Comparison of ENCODE assay signal across 8 cellular contexts in genomic region chr6:17101422-17102257, GRCh38. TPM values are rescaled to one million over a fixed set of nuclear protein-coding genes. Genes with fewer than 3 reads are reported as not detected.
DNase-seq lines count a peak whose midpoint lies in the region; ATAC-seq and TF ChIP-seq lines count a peak whose summit lies in the region.

TSS of gene STMND1 (plus strand) at chr6:17102050. CDS start at chr6:17102258, 208 bp downstream.

- H3K4me3 ChIP-seq in LNCaP clone FGC (ENCODE audit: low read depth, low read length) (peak within 1 kb of the TSS; percentile 47), right atrium auricular region (peak within 1 kb of the TSS; percentile 44 to 46), sigmoid colon (peak within 1 kb of the TSS; percentile 13 to 50 (median 44))

- no peaks in the 10 kb centered on the region for H3K9me3 ChIP-seq in right atrium auricular region
- no peaks in the 10 kb centered on the region for H3K9me3 ChIP-seq in sigmoid colon

- TF ChIP-seq CTCF in LNCaP clone FGC (IDR thresholded peaks at IDR 0.05; ENCODE audit: control insufficient read depth, extremely low read depth, insufficient read depth): no peak
- no peak for TF ChIP-seq CTCF in right atrium auricular region (IDR thresholded peaks at IDR 0.05)
- no peak for TF ChIP-seq CTCF in sigmoid colon (IDR thresholded peaks at IDR 0.05)

- ATAC-seq in GM18519 (IDR thresholded peaks at IDR 0.05; ENCODE audit: low FRiP score, unreplicated experiment): no peak
- no peak for ATAC-seq in GM21528 (IDR thresholded peaks at IDR 0.05; ENCODE audit: low FRiP score, unreplicated experiment)

- TF ChIP-seq EP300 in sigmoid colon (IDR thresholded peaks at IDR 0.05): no peak

- intact Hi-C loops in activated T-helper 1 cell treated with anti-CD3 and anti-CD28 coated beads, Interleukin-12 subunit alpha, Interleukin-12 subunit beta, Interleukin-2, Interleukin-4 antibody, amounts not matched to agents 30 ng/mL and 10 ng/mL and 1 ng/mL, durations not matched to agents 14 hours and 24 hours and 36 hours (cut with micrococcal nuclease): no loop called here
- intact Hi-C loops in sigmoid colon (cut with DNase I): no loop called here
- intact Hi-C loops in posterior vena cava (cut with DNase I): no loop called here

- peaks cover 0 to 18% of the 10 kb centered on the region in 2 donors for H3K4me1 ChIP-seq in right atrium auricular region
- peaks cover 0 to 16% (median 13%) of the 10 kb centered on the region in 4 donors for H3K4me1 ChIP-seq in sigmoid colon

- H3K9me3 Mint-ChIP-seq in activated T-helper 1 cell treated with anti-CD3 and anti-CD28 coated beads, Interleukin-12 subunit alpha, Interleukin-12 subunit beta, Interleukin-2, Interleukin-4 antibody, amounts not matched to agents 30 ng/mL and 10 ng/mL and 1 ng/mL, durations not matched to agents 14 hours and 24 hours and 36 hours: no peaks in the 10 kb centered on the region

- peak within 1 kb of the TSS; percentile 22 for H3K4me3 Mint-ChIP-seq in activated T-helper 1 cell treated with anti-CD3 and anti-CD28 coated beads, Interleukin-12 subunit alpha, Interleukin-12 subunit beta, Interleukin-2, Interleukin-4 antibody, amounts not matched to agents 30 ng/mL and 10 ng/mL and 1 ng/mL, durations not matched to agents 14 hours and 24 hours and 36 hours

- no peak within 1 kb of the TSS for H3K27ac ChIP-seq in right atrium auricular region
- H3K27ac ChIP-seq in sigmoid colon: peak within 1 kb of the TSS in 2 of 4 donors; percentile 25 to 39

- 2 to 3% methylated on average over 57 of the region's 57 CpGs for WGBS in sigmoid colon, 2 donors

- H3K27ac Mint-ChIP-seq in activated T-helper 1 cell treated with anti-CD3 and anti-CD28 coated beads, Interleukin-12 subunit alpha, Interleukin-12 subunit beta, Interleukin-2, Interleukin-4 antibody, amounts not matched to agents 30 ng/mL and 10 ng/mL and 1 ng/mL, durations not matched to agents 14 hours and 24 hours and 36 hours: no peak within 1 kb of the TSS

- H3K36me3 Mint-ChIP-seq in activated T-helper 1 cell treated with anti-CD3 and anti-CD28 coated beads, Interleukin-12 subunit alpha, Interleukin-12 subunit beta, Interleukin-2, Interleukin-4 antibody, amounts not matched to agents 30 ng/mL and 10 ng/mL and 1 ng/mL, durations not matched to agents 14 hours and 24 hours and 36 hours (ENCODE audit: low read depth): no peaks in the 10 kb centered on the region

- peak; percentile 56 for DNase-seq in D341Med (ENCODE audit: low spot score)
- DNase-seq in LNCaP clone FGC (ENCODE audit: low read depth): no peak
- no peak for DNase-seq in activated T-helper 1 cell treated with anti-CD3 and anti-CD28 coated beads, Interleukin-12 subunit alpha, Interleukin-12 subunit beta, Interleukin-2, Interleukin-4 antibody, amounts not matched to agents 30 ng/mL and 10 ng/mL and 1 ng/mL, durations not matched to agents 14 hours and 24 hours and 36 hours (ENCODE audit: low spot score)
- no peak for DNase-seq in right atrium auricular region (ENCODE audit: low spot score)
- DNase-seq in sigmoid colon: peak; percentile 74
- DNase-seq in posterior vena cava (ENCODE audit: low spot score): no peak

- H3K27me3 ChIP-seq in right atrium auricular region (no peaks in the 10 kb centered on the region), sigmoid colon (peaks cover 0 to 3% (median 0%) of the 10 kb centered on the region in 3 donors)

- H3K4me1 Mint-ChIP-seq in activated T-helper 1 cell treated with anti-CD3 and anti-CD28 coated beads, Interleukin-12 subunit alpha, Interleukin-12 subunit beta, Interleukin-2, Interleukin-4 antibody, amounts not matched to agents 30 ng/mL and 10 ng/mL and 1 ng/mL, durations not matched to agents 14 hours and 24 hours and 36 hours (ENCODE audit: low read depth): no peaks in the 10 kb centered on the region

- H3K27me3 Mint-ChIP-seq in activated T-helper 1 cell treated with anti-CD3 and anti-CD28 coated beads, Interleukin-12 subunit alpha, Interleukin-12 subunit beta, Interleukin-2, Interleukin-4 antibody, amounts not matched to agents 30 ng/mL and 10 ng/mL and 1 ng/mL, durations not matched to agents 14 hours and 24 hours and 36 hours (ENCODE audit: insufficient read depth): peaks cover 40% of the 10 kb centered on the region

- TF ChIP-seq POLR2A in sigmoid colon (IDR thresholded peaks at IDR 0.05): no peak

- H3K36me3 ChIP-seq in right atrium auricular region (no peaks in the 10 kb centered on the region), sigmoid colon (no peaks in the 10 kb centered on the region)

RNA-seq across cellular contexts. Expression of gene STMND1, which starts in this region (rescaled TPM):
- total RNA-seq in activated T-helper 1 cell treated with anti-CD3 and anti-CD28 coated beads, Interleukin-12 subunit alpha, Interleukin-12 subunit beta, Interleukin-2, Interleukin-4 antibody, amounts not matched to agents 30 ng/mL and 10 ng/mL and 1 ng/mL, durations not matched to agents 14 hours and 24 hours and 36 hours: not detected in 2 replicates
- total RNA-seq in right atrium auricular region (not detected), sigmoid colon (under 1 TPM in 2 of 4 donors, not detected in 2; 0.27 to 0.36 TPM), posterior vena cava (not detected)
- 1 to 10 TPM in 1 of 3 donors, under 1 TPM in 1, not detected in 1; 0.83 to 2.1 TPM for polyA plus RNA-seq in sigmoid colon

Comparison
In these comparisons a context has a peak if more than half of its experiments do, and no peak if none do; other contexts are left out.
1. DNase-seq: peak in D341Med (single experiment) and sigmoid colon (single experiment); none in LNCaP clone FGC (single experiment), activated T-helper 1 cell treated with anti-CD3 and anti-CD28 coated beads, Interleukin-12 subunit alpha, Interleukin-12 subunit beta, Interleukin-2, Interleukin-4 antibody, amounts not matched to agents 30 ng/mL and 10 ng/mL and 1 ng/mL, durations not matched to agents 14 hours and 24 hours and 36 hours (single experiment), right atrium auricular region (single experiment) and posterior vena cava (single experiment).
2. Peak in every context shown above with its lines, with median percentiles within 50 percentile points of each other: H3K4me3 ChIP-seq.